1 cellular context compared by ENCODE assay signal in the genomic region with DNA sequence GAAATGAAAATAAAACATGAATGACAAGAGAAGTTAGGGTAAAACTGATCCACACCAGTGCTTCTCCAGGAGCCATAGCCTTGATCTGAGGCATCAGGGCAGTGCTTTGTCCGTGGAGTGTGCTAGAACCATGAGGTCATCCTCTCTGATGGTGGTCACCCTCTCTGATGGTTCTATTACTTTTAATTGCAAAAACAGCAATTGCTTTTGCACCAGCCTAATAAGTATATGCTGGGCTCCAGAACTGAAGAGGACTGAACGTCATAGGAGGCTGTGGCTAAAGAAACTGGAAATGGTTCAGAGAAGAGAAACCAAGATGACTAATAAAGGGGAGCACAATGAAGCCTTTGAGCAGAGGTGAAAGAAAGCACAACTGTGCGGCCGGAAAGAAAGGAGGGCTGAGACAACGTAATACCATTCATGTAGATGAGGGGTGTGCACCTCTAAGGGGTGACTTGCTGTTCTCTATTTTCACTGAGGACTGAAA.
A peak's percentile ranks its signal among the peaks of the same experiment; 100 is the strongest.
TF ChIP-seq lines count a peak whose summit lies in the region.

No MANE protein-coding gene starts in this region.

TF ChIP-seq in GM12878, 131 proteins besides CTCF, POLR2A, EP300 and RAD21 (continued from another document and continues in another):
- TF ChIP-seq, protein P1, sequence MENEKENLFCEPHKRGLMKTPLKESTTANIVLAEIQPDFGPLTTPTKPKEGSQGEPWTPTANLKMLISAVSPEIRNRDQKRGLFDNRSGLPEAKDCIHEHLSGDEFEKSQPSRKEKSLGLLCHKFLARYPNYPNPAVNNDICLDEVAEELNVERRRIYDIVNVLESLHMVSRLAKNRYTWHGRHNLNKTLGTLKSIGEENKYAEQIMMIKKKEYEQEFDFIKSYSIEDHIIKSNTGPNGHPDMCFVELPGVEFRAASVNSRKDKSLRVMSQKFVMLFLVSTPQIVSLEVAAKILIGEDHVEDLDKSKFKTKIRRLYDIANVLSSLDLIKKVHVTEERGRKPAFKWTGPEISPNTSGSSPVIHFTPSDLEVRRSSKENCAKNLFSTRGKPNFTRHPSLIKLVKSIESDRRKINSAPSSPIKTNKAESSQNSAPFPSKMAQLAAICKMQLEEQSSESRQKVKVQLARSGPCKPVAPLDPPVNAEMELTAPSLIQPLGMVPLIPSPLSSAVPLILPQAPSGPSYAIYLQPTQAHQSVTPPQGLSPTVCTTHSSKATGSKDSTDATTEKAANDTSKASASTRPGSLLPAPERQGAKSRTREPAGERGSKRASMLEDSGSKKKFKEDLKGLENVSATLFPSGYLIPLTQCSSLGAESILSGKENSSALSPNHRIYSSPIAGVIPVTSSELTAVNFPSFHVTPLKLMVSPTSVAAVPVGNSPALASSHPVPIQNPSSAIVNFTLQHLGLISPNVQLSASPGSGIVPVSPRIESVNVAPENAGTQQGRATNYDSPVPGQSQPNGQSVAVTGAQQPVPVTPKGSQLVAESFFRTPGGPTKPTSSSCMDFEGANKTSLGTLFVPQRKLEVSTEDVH (IDR thresholded peaks at IDR 0.05; ENCODE audit: low read depth, partially characterized antibody), result no peak
- no peak for TF ChIP-seq CHD1 (IDR thresholded peaks at IDR 0.05; ENCODE audit: low read depth, low read length)
- TF ChIP-seq, protein P2, sequence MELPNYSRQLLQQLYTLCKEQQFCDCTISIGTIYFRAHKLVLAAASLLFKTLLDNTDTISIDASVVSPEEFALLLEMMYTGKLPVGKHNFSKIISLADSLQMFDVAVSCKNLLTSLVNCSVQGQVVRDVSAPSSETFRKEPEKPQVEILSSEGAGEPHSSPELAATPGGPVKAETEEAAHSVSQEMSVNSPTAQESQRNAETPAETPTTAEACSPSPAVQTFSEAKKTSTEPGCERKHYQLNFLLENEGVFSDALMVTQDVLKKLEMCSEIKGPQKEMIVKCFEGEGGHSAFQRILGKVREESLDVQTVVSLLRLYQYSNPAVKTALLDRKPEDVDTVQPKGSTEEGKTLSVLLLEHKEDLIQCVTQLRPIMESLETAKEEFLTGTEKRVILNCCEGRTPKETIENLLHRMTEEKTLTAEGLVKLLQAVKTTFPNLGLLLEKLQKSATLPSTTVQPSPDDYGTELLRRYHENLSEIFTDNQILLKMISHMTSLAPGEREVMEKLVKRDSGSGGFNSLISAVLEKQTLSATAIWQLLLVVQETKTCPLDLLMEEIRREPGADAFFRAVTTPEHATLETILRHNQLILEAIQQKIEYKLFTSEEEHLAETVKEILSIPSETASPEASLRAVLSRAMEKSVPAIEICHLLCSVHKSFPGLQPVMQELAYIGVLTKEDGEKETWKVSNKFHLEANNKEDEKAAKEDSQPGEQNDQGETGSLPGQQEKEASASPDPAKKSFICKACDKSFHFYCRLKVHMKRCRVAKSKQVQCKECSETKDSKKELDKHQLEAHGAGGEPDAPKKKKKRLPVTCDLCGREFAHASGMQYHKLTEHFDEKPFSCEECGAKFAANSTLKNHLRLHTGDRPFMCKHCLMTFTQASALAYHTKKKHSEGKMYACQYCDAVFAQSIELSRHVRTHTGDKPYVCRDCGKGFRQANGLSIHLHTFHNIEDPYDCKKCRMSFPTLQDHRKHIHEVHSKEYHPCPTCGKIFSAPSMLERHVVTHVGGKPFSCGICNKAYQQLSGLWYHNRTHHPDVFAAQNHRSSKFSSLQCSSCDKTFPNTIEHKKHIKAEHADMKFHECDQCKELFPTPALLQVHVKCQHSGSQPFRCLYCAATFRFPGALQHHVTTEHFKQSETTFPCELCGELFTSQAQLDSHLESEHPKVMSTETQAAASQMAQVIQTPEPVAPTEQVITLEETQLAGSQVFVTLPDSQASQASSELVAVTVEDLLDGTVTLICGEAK (IDR thresholded peaks at IDR 0.05; ENCODE audit: borderline replicate concordance), result peak; percentile 59; the same call in 1 of the 2 replicates
- TF ChIP-seq NR2F1 (conservative IDR thresholded peaks at IDR 0.05), result peak; percentile 33; the same call in 1 of the 2 replicates
- TF ChIP-seq TCF7 (IDR thresholded peaks at IDR 0.05; ENCODE audit: borderline replicate concordance), result peak; percentile 40; the same call in 1 of the 2 replicates
- TF ChIP-seq EZH2 (IDR thresholded peaks at IDR 0.05; ENCODE audit: borderline replicate concordance, control insufficient read depth, low read depth, low read length), result no peak
- no peak for TF ChIP-seq SREBF1 (IDR thresholded peaks at IDR 0.05; ENCODE audit: low read length)
- TF ChIP-seq BACH1 (IDR thresholded peaks at IDR 0.05; ENCODE audit: borderline replicate concordance), result peak; percentile 86; the same call in 1 of the 2 replicates
- TF ChIP-seq NBN (IDR thresholded peaks at IDR 0.05), result peak; percentile 95
- TF ChIP-seq BMI1 (IDR thresholded peaks at IDR 0.05; ENCODE audit: borderline replicate concordance), result peak; percentile 42; the same call in 1 of the 2 replicates
- TF ChIP-seq, protein P3, sequence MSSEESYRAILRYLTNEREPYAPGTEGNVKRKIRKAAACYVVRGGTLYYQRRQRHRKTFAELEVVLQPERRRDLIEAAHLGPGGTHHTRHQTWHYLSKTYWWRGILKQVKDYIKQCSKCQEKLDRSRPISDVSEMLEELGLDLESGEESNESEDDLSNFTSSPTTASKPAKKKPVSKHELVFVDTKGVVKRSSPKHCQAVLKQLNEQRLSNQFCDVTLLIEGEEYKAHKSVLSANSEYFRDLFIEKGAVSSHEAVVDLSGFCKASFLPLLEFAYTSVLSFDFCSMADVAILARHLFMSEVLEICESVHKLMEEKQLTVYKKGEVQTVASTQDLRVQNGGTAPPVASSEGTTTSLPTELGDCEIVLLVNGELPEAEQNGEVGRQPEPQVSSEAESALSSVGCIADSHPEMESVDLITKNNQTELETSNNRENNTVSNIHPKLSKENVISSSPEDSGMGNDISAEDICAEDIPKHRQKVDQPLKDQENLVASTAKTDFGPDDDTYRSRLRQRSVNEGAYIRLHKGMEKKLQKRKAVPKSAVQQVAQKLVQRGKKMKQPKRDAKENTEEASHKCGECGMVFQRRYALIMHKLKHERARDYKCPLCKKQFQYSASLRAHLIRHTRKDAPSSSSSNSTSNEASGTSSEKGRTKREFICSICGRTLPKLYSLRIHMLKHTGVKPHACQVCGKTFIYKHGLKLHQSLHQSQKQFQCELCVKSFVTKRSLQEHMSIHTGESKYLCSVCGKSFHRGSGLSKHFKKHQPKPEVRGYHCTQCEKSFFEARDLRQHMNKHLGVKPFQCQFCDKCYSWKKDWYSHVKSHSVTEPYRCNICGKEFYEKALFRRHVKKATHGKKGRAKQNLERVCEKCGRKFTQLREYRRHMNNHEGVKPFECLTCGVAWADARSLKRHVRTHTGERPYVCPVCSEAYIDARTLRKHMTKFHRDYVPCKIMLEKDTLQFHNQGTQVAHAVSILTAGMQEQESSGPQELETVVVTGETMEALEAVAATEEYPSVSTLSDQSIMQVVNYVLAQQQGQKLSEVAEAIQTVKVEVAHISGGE (CRISPR knock-in tag; IDR thresholded peaks at IDR 0.05), result no peak
- no peak for TF ChIP-seq CEBPB (IDR thresholded peaks at IDR 0.05; ENCODE audit: borderline replicate concordance in 1 of 2, low read depth in 2 of 2, low read length in 2 of 2)
- TF ChIP-seq, protein P4, sequence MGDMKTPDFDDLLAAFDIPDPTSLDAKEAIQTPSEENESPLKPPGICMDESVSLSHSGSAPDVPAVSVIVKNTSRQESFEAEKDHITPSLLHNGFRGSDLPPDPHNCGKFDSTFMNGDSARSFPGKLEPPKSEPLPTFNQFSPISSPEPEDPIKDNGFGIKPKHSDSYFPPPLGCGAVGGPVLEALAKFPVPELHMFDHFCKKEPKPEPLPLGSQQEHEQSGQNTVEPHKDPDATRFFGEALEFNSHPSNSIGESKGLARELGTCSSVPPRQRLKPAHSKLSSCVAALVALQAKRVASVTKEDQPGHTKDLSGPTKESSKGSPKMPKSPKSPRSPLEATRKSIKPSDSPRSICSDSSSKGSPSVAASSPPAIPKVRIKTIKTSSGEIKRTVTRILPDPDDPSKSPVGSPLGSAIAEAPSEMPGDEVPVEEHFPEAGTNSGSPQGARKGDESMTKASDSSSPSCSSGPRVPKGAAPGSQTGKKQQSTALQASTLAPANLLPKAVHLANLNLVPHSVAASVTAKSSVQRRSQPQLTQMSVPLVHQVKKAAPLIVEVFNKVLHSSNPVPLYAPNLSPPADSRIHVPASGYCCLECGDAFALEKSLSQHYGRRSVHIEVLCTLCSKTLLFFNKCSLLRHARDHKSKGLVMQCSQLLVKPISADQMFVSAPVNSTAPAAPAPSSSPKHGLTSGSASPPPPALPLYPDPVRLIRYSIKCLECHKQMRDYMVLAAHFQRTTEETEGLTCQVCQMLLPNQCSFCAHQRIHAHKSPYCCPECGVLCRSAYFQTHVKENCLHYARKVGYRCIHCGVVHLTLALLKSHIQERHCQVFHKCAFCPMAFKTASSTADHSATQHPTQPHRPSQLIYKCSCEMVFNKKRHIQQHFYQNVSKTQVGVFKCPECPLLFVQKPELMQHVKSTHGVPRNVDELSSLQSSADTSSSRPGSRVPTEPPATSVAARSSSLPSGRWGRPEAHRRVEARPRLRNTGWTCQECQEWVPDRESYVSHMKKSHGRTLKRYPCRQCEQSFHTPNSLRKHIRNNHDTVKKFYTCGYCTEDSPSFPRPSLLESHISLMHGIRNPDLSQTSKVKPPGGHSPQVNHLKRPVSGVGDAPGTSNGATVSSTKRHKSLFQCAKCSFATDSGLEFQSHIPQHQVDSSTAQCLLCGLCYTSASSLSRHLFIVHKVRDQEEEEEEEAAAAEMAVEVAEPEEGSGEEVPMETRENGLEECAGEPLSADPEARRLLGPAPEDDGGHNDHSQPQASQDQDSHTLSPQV (IDR thresholded peaks at IDR 0.05), result no peak
- TF ChIP-seq, protein P5, sequence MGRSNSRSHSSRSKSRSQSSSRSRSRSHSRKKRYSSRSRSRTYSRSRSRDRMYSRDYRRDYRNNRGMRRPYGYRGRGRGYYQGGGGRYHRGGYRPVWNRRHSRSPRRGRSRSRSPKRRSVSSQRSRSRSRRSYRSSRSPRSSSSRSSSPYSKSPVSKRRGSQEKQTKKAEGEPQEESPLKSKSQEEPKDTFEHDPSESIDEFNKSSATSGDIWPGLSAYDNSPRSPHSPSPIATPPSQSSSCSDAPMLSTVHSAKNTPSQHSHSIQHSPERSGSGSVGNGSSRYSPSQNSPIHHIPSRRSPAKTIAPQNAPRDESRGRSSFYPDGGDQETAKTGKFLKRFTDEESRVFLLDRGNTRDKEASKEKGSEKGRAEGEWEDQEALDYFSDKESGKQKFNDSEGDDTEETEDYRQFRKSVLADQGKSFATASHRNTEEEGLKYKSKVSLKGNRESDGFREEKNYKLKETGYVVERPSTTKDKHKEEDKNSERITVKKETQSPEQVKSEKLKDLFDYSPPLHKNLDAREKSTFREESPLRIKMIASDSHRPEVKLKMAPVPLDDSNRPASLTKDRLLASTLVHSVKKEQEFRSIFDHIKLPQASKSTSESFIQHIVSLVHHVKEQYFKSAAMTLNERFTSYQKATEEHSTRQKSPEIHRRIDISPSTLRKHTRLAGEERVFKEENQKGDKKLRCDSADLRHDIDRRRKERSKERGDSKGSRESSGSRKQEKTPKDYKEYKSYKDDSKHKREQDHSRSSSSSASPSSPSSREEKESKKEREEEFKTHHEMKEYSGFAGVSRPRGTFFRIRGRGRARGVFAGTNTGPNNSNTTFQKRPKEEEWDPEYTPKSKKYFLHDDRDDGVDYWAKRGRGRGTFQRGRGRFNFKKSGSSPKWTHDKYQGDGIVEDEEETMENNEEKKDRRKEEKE (IDR thresholded peaks at IDR 0.05), result no peak
- TF ChIP-seq MYC (IDR thresholded peaks at IDR 0.05; ENCODE audit: insufficient read depth, insufficient read length, insufficient replicate concordance, low read length, severe bottlenecking), result no peak
- no peak for TF ChIP-seq CBX5 (IDR thresholded peaks at IDR 0.05; ENCODE audit: low read depth)
- no peak for TF ChIP-seq POLR2AphosphoS2 (IDR thresholded peaks at IDR 0.05; ENCODE audit: low read depth, low read length)
- 0 out of 2 replicates have a peak, but pooled peaks have one; percentile 14 for TF ChIP-seq YY1 (IDR thresholded peaks at IDR 0.05; ENCODE audit: low read depth, low read length)
- no peak for TF ChIP-seq CBX3 (IDR thresholded peaks at IDR 0.05; ENCODE audit: borderline replicate concordance, low read depth)
- TF ChIP-seq FOS (IDR thresholded peaks at IDR 0.05; ENCODE audit: borderline replicate concordance, extremely low read depth, insufficient read length), result no peak
- no peak for TF ChIP-seq PAX8 (IDR thresholded peaks at IDR 0.05)
- TF ChIP-seq NR2C1 (IDR thresholded peaks at IDR 0.05), result no peak
- TF ChIP-seq ZNF622 (IDR thresholded peaks at IDR 0.05), result no peak
- TF ChIP-seq POU2F2 (IDR thresholded peaks at IDR 0.05; ENCODE audit: borderline replicate concordance, low read depth, low read length), result peak; percentile 78; the same call in 1 of the 3 replicates
- TF ChIP-seq, protein P6, sequence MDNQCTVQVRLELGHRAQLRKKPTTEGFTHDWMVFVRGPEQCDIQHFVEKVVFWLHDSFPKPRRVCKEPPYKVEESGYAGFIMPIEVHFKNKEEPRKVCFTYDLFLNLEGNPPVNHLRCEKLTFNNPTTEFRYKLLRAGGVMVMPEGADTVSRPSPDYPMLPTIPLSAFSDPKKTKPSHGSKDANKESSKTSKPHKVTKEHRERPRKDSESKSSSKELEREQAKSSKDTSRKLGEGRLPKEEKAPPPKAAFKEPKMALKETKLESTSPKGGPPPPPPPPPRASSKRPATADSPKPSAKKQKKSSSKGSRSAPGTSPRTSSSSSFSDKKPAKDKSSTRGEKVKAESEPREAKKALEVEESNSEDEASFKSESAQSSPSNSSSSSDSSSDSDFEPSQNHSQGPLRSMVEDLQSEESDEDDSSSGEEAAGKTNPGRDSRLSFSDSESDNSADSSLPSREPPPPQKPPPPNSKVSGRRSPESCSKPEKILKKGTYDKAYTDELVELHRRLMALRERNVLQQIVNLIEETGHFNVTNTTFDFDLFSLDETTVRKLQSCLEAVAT (IDR thresholded peaks at IDR 0.05), result peak; percentile 72; the same call in 1 of the 2 replicates
- no peak; the same call in 1 of the 2 replicates for TF ChIP-seq ZNF207 (IDR thresholded peaks at IDR 0.05; ENCODE audit: borderline replicate concordance)
- TF ChIP-seq MEF2A (IDR thresholded peaks at IDR 0.05; ENCODE audit: insufficient read depth, low read depth, low read length), result no peak
- TF ChIP-seq POLR2AphosphoS5 (IDR thresholded peaks at IDR 0.05; ENCODE audit: low read length), result no peak
- TF ChIP-seq LARP7 (IDR thresholded peaks at IDR 0.05), result no peak
- TF ChIP-seq TBL1XR1 (IDR thresholded peaks at IDR 0.05; ENCODE audit: low read depth, low read length), result peak; percentile 52; the same call in 1 of the 2 replicates
- TF ChIP-seq, protein P7, sequence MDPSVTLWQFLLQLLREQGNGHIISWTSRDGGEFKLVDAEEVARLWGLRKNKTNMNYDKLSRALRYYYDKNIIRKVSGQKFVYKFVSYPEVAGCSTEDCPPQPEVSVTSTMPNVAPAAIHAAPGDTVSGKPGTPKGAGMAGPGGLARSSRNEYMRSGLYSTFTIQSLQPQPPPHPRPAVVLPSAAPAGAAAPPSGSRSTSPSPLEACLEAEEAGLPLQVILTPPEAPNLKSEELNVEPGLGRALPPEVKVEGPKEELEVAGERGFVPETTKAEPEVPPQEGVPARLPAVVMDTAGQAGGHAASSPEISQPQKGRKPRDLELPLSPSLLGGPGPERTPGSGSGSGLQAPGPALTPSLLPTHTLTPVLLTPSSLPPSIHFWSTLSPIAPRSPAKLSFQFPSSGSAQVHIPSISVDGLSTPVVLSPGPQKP (IDR thresholded peaks at IDR 0.05; ENCODE audit: low read depth, low read length), result no peak
- TF ChIP-seq SREBF2 (IDR thresholded peaks at IDR 0.05; ENCODE audit: low read length), result no peak
- no peak for TF ChIP-seq PML (IDR thresholded peaks at IDR 0.05; ENCODE audit: low read length)
- no peak for TF ChIP-seq RCOR1 (conservative IDR thresholded peaks at IDR 0.05; ENCODE audit: low read depth, low read length)
- peak in 1 of 2 experiments; percentile 90; a peak in 2 of 4 replicates for TF ChIP-seq ETV6 (conservative IDR thresholded peaks at IDR 0.05 in 1 of 2, IDR thresholded peaks at IDR 0.05 in 1 of 2; ENCODE audit: borderline replicate concordance in 1 of 2, low read depth in 1 of 2)
